Comparison of ENCODE assay signal across 8 cellular contexts in genomic region chr2:106193977-106194778, GRCh38. TPM values are rescaled to one million over a fixed set of nuclear protein-coding genes. Genes with fewer than 3 reads are reported as not detected.
DNase-seq lines count a peak whose midpoint lies in the region; ATAC-seq and TF ChIP-seq lines count a peak whose summit lies in the region.

UXS1 (minus strand) TSS chr2:106194301; CDS start chr2:106194241, 60 bp downstream.

- peak in 1 of 3 donors; percentile 24 for TF ChIP-seq POLR2A in spleen (IDR thresholded peaks at IDR 0.05)

- no peaks in the 10 kb centered on the region for H3K9me3 ChIP-seq in spleen

- DNase-seq in AG04449 (ENCODE audit: low read depth, low spot score), result peak; percentile 80
- peak; percentile 82 for DNase-seq in NCI-H226
- peak; percentile 98 for DNase-seq in activated B cell treated with CpG ODN at 0.5 μM for 24 hours
- peak; percentile 30 to 98 (median 92) for DNase-seq in caudate nucleus (lab: John Stamatoyannopoulos, UW)
- peak; percentile 96 to 98 (median 98) for DNase-seq in immature natural killer cell
- peak; percentile 99 for DNase-seq in spleen

- H3K9me3 Mint-ChIP-seq in activated B cell treated with CpG ODN at 0.5 μM for 24 hours (no peaks in the 10 kb centered on the region), immature natural killer cell (no peaks in the 10 kb centered on the region)

- CTCF ChIA-PET in AG04449 (lab: Yijun Ruan, JAX), result interaction anchor here (1.5 kb wide), 1 partner anchor 89 kb away, joined by 3 read pairs; no protein-coding TSS in a partner anchor
- CTCF ChIA-PET in activated B cell treated with CpG ODN at 0.5 μM for 24 hours (lab: Charles Lee), result no interaction called here

- intact Hi-C loops in activated B cell treated with CpG ODN at 0.5 μM for 24 hours (cut with micrococcal nuclease), result loop anchor here (1.0 to 10.0 kb wide), 9 partner anchors 17 to 1217 kb away; partner anchors contain the start of gene C2orf49
- intact Hi-C loops in spleen (cut with DNase I; ENCODE audit: low total_unique reads), result no loop called here

- peak within 1 kb of the TSS; percentile 91 for H3K27ac Mint-ChIP-seq in activated B cell treated with CpG ODN at 0.5 μM for 24 hours
- peak within 1 kb of the TSS; percentile 86 to 95 (median 92) for H3K27ac Mint-ChIP-seq in immature natural killer cell

- POLR2A ChIA-PET in AG04449 (lab: Yijun Ruan, JAX) (no interaction called here), activated B cell treated with CpG ODN at 0.5 μM for 24 hours (lab: Charles Lee) (interaction anchor here (0.9 to 5.9 kb wide), 4 partner anchors 33 to 87 kb away, joined by 3 to 34 read pairs (median 4); no protein-coding TSS in a partner anchor)

- TF ChIP-seq CTCF in AG04449 (IDR thresholded peaks at IDR 0.05; ENCODE audit: insufficient read depth, low read length, missing control alignments), result no peak
- no peak for TF ChIP-seq CTCF in activated B cell treated with CpG ODN at 0.5 μM for 24 hours (IDR thresholded peaks at IDR 0.05)
- TF ChIP-seq CTCF in spleen (IDR thresholded peaks at IDR 0.05 in 8 of 11, conservative IDR thresholded peaks at IDR 0.05 in 3 of 11), result no peak

- no peaks in the 10 kb centered on the region for H3K27me3 Mint-ChIP-seq in activated B cell treated with CpG ODN at 0.5 μM for 24 hours
- peaks cover 5 to 10% (median 7%) of the 10 kb centered on the region in 3 donors for H3K27me3 Mint-ChIP-seq in immature natural killer cell (ENCODE audit: low read depth in 3 of 3)

- H3K4me3 ChIP-seq in AG04449 (ENCODE audit: low read depth, low read length), result peak within 1 kb of the TSS; percentile 92
- H3K4me3 ChIP-seq in spleen, result peak within 1 kb of the TSS; percentile 67 to 99 (median 94)

- WGBS in spleen, 5 donors, result 0 to 1% (median 0%) methylated on average over 25 to 93 of the region's 93 CpGs

- no peaks in the 10 kb centered on the region for H3K36me3 ChIP-seq in spleen

- no peaks in the 10 kb centered on the region for H3K27me3 ChIP-seq in spleen (replicated peaks in 1 of 7)

- peak; percentile 72 for ATAC-seq in GM18909 (IDR thresholded peaks at IDR 0.05; ENCODE audit: poor library complexity, unreplicated experiment)
- ATAC-seq in HG03175 (IDR thresholded peaks at IDR 0.05; ENCODE audit: unreplicated experiment), result peak; percentile 62
- ATAC-seq in activated B cell treated with CpG ODN at 0.5 μM for 24 hours (ENCODE audit: low read depth), result peak; percentile 81

- peaks cover 15 to 56% (median 42%) of the 10 kb centered on the region in 6 donors for H3K4me1 ChIP-seq in spleen

- peak within 1 kb of the TSS; percentile 95 for H3K4me3 Mint-ChIP-seq in activated B cell treated with CpG ODN at 0.5 μM for 24 hours
- peak within 1 kb of the TSS; percentile 92 to 95 (median 94) for H3K4me3 Mint-ChIP-seq in immature natural killer cell

- peaks cover 3% of the 10 kb centered on the region for H3K36me3 Mint-ChIP-seq in activated B cell treated with CpG ODN at 0.5 μM for 24 hours (ENCODE audit: low read depth)
- peaks cover 0 to 10% (median 0%) of the 10 kb centered on the region in 3 donors for H3K36me3 Mint-ChIP-seq in immature natural killer cell

- H3K27ac ChIP-seq in caudate nucleus (ENCODE audit: low read depth, low read length), result peak within 1 kb of the TSS; percentile 83
- H3K27ac ChIP-seq in spleen, result peak within 1 kb of the TSS; percentile 63 to 93 (median 88)

- H3K4me1 Mint-ChIP-seq in activated B cell treated with CpG ODN at 0.5 μM for 24 hours (peaks cover 42% of the 10 kb centered on the region), immature natural killer cell (peaks cover 37 to 49% of the 10 kb centered on the region in 2 donors)

RNA-seq across cellular contexts. Expression of gene UXS1, which starts in this region (rescaled TPM):
- total RNA-seq in activated B cell treated with CpG ODN at 0.5 μM for 24 hours (20.0 and 24.2 TPM in 2 replicates), spleen (10 to 100 TPM; 32.1 to 60.1 (median 44.3) TPM)
- polyA plus RNA-seq in immature natural killer cell (10 to 100 TPM; 41.9 to 62.3 (median 47.5) TPM), spleen (10 to 100 TPM in 2 of 3 donors, 1 to 10 TPM in 1; 9.5 to 14.1 (median 13.0) TPM)

Comparison
In these comparisons a context has a peak if more than half of its experiments do, and no peak if none do; other contexts are left out.
1. Peak in every context shown above with its lines: DNase-seq, ATAC-seq, H3K4me3 ChIP-seq and H3K27ac ChIP-seq.